In the genomic region with DNA sequence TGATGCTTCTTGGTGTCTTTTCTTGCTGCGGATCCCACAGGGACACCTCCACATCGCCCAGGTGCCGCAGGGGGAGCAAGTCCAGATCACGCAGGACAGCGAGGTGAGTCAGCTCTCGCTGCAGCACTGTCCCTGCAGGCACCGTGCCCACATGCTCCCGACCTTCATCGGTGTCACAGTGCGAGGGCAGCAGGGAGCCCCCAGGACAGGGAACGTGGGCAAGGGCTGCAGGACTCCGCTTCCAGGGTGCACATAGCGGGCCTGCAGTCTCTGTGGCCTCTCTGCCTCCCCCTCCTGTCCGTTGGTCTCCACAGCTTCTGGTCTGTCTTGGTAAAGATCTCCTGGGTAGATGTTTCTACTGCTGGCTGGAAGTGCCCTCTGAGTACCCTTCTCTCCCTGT, we compare ENCODE assay signal across 18 cellular contexts.
"Had no signal": no experiment of that assay in that cellular context is flagged by ENCODE, and none has a peak within 500 bp of the region (broad histone marks: within the 10 kb centered on the region; RNA-seq: fewer than 3 reads in every experiment).

No MANE protein-coding gene starts in this region.

- H3K36me3 ChIP-seq: uterus, WERI-Rb-1 had no signal

- H3K27ac ChIP-seq: hepatocyte, lower lobe of right lung, tibial artery, uterus, WERI-Rb-1 had no signal

- DNase-seq: activated CD4-positive, alpha-beta T cell treated with anti-CD3 and anti-CD28 coated beads, Interleukin-2, amount 50 U/mL, for 4 hours; activated naive CD4-positive, alpha-beta T cell; activated naive CD8-positive, alpha-beta T cell treated with anti-CD3 and anti-CD28 coated beads, Interleukin-2, amount 10 ng/mL, durations not matched to agents 7 days and 5 days; effector memory CD8-positive, alpha-beta T cell; foreskin fibroblast; left colon; lower lobe of right lung; midbrain; nucleus accumbens; stimulated activated CD4-positive, alpha-beta T cell treated with anti-CD3 and anti-CD28 coated beads, Interleukin-1b, Interleukin-23, amount 100 ng/mL, for 48 hours; stimulated activated CD8-positive, alpha-beta memory T cell treated with anti-CD3 and anti-CD28 coated beads, Interleukin-4, amount 100 ng/mL, for 48 hours; stimulated activated naive CD4-positive, alpha-beta T cell treated with Interleukin-2 at 50 U/mL for 16 hours; substantia nigra; tibial artery; uterus; WERI-Rb-1 had no signal

- H3K27me3 ChIP-seq: hepatocyte, tibial artery, uterus had no signal

- H3K9me3 ChIP-seq: lower lobe of right lung, tibial artery, uterus had no signal

- H3K4me1 ChIP-seq: lower lobe of right lung, tibial artery, uterus had no signal

- H3K4me3 ChIP-seq: hepatocyte, lower lobe of right lung, tibial artery, uterus had no signal

- ATAC-seq: activated T-helper 17 cell treated with anti-CD3 and anti-CD28 coated beads, Interleukin-2, amount 50 U/mL, for 72 hours; effector memory CD8-positive, alpha-beta T cell; left colon; lower lobe of right lung had no signal
